In the genomic region with DNA sequence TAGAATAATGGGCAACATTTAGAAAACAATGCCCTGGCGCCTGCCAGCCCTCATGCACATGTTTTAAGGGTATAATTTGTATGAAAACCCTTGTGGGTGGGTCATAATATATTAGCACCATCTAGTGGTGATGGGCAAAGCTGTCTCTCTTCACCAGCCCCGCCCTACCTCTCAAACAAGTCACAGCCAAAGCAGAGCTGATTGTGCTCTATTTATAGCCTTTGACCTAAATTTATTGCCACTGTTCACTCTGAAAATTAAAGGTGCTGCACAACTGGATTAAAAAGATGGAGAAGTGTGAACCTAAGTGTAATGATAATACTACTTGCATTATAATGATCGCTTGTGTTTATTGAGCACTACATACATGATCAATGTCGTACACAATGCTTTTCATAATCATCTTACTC, we compare ENCODE assay signal across 8 cellular contexts.
DNase-seq lines count a peak whose midpoint lies in the region; ATAC-seq and TF ChIP-seq lines count a peak whose summit lies in the region.

No MANE protein-coding gene starts in this region.

- peaks cover 3% of the 10 kb centered on the region; the same call in 1 of the 2 replicates for H3K36me3 Mint-ChIP-seq in HFFc6 (ENCODE audit: low read depth)

- TF ChIP-seq CTCF in GM12874 (IDR thresholded peaks at IDR 0.05; ENCODE audit: insufficient read depth, low read depth, low read length) (peak; percentile 67), HFFc6 (IDR thresholded peaks at IDR 0.05) (peak; percentile 93), gastroesophageal sphincter (IDR thresholded peaks at IDR 0.05) (peak; percentile 71 to 84 (median 79)), parathyroid adenoma (IDR thresholded peaks at IDR 0.05) (peak; percentile 88)

- H3K27ac ChIP-seq in gastroesophageal sphincter (no peak overlapping the region), parathyroid adenoma (no peak overlapping the region)

- peaks cover 16% of the 10 kb centered on the region for H3K27me3 Mint-ChIP-seq in HFFc6 (ENCODE audit: insufficient read depth)

- no peaks in the 10 kb centered on the region for H3K79me2 ChIP-seq in parathyroid adenoma

- DNase-seq in HFFc6 (peak; percentile 63), MV-4-11 (lab: John Stamatoyannopoulos, UW) (peak; percentile 59), SHP77 treated with DMSO at 0.1 percent for 48 hours (lab: John Stamatoyannopoulos, UW) (peak; percentile 98), GOT3 (lab: John Stamatoyannopoulos, UW) (no peak)
- DNase-seq in activated naive CD4-positive, alpha-beta T cell treated with Interleukin-2 at 50 U/mL for 16 hours: peak; percentile 54

- H3K36me3 ChIP-seq in gastroesophageal sphincter: no peaks in the 10 kb centered on the region
- no peaks in the 10 kb centered on the region for H3K36me3 ChIP-seq in parathyroid adenoma (ENCODE audit: control insufficient read depth, insufficient read depth, low read length)

- no peak overlapping the region for H3K4me3 Mint-ChIP-seq in HFFc6

- H3K27me3 ChIP-seq in gastroesophageal sphincter (no peaks in the 10 kb centered on the region), parathyroid adenoma (ENCODE audit: control insufficient read depth, insufficient read depth, low read length) (no peaks in the 10 kb centered on the region)

- H3K4me1 ChIP-seq in gastroesophageal sphincter: peaks cover 0 to 23% (median 0%) of the 10 kb centered on the region in 3 donors
- H3K4me1 ChIP-seq in parathyroid adenoma: peaks cover 9% of the 10 kb centered on the region

- H2AFZ ChIP-seq in parathyroid adenoma: no peak overlapping the region

- H3K9me3 Mint-ChIP-seq in HFFc6: peaks cover 4% of the 10 kb centered on the region

- no peak for TF ChIP-seq POLR2A in gastroesophageal sphincter (IDR thresholded peaks at IDR 0.05)

- peaks cover 30% of the 10 kb centered on the region for H3K4me1 Mint-ChIP-seq in HFFc6 (ENCODE audit: low read depth)

- ATAC-seq in gastroesophageal sphincter: peak; percentile 82

- H3K4me3 ChIP-seq in gastroesophageal sphincter (no peak overlapping the region), parathyroid adenoma (ENCODE audit: low read depth, low read length) (no peak overlapping the region)

- no peak overlapping the region for H3K9ac ChIP-seq in parathyroid adenoma

- no peak overlapping the region for H3K4me2 ChIP-seq in parathyroid adenoma (ENCODE audit: low read length)

- TF ChIP-seq EP300 in gastroesophageal sphincter (IDR thresholded peaks at IDR 0.05): no peak

- no peaks in the 10 kb centered on the region for H3K9me3 ChIP-seq in gastroesophageal sphincter
- no peaks in the 10 kb centered on the region for H3K9me3 ChIP-seq in parathyroid adenoma (ENCODE audit: control insufficient read depth, low read length)

- H3K27ac Mint-ChIP-seq in HFFc6: no peak overlapping the region

- 41 to 46% methylated on average over 4 of the region's 4 CpGs for WGBS in gastroesophageal sphincter (ENCODE audit: low coverage in 1 of 2), 2 donors
